ENCODE assay signal across 1 cellular context in genomic region chr10:17066801-17067200, GRCh38.
TF ChIP-seq lines count a peak whose summit lies in the region.

No MANE protein-coding gene starts in this region.

TF ChIP-seq in IMR-90, 13 proteins besides CTCF, POLR2A, EP300 and RAD21 (continued from another document):
- no peak for TF ChIP-seq RFX5 (IDR thresholded peaks at IDR 0.05; ENCODE audit: low read depth, low read length)
- TF ChIP-seq BHLHE40 (IDR thresholded peaks at IDR 0.05; ENCODE audit: low read depth, low read length), result no peak
- TF ChIP-seq CHD1 (IDR thresholded peaks at IDR 0.05; ENCODE audit: low read depth, low read length), result no peak
- TF ChIP-seq MXI1 (IDR thresholded peaks at IDR 0.05; ENCODE audit: borderline replicate concordance, low read depth, low read length), result no peak
- TF ChIP-seq FOS (IDR thresholded peaks at IDR 0.05; ENCODE audit: low read depth, low read length), result no peak
- TF ChIP-seq, protein P1, sequence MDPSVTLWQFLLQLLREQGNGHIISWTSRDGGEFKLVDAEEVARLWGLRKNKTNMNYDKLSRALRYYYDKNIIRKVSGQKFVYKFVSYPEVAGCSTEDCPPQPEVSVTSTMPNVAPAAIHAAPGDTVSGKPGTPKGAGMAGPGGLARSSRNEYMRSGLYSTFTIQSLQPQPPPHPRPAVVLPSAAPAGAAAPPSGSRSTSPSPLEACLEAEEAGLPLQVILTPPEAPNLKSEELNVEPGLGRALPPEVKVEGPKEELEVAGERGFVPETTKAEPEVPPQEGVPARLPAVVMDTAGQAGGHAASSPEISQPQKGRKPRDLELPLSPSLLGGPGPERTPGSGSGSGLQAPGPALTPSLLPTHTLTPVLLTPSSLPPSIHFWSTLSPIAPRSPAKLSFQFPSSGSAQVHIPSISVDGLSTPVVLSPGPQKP (IDR thresholded peaks at IDR 0.05; ENCODE audit: borderline replicate concordance, low read depth, low read length), result no peak
- no peak for TF ChIP-seq SMC3 (IDR thresholded peaks at IDR 0.05; ENCODE audit: low read depth, low read length)
- no peak for TF ChIP-seq USF2 (IDR thresholded peaks at IDR 0.05; ENCODE audit: low read depth, low read length)
- TF ChIP-seq NFE2L2 (IDR thresholded peaks at IDR 0.05; ENCODE audit: low read depth, low read length), result no peak
- no peak for TF ChIP-seq MAFK (IDR thresholded peaks at IDR 0.05; ENCODE audit: low read depth, low read length)
